4 cellular contexts compared by ENCODE assay signal in genomic region chr22:21510397-21510796, GRCh38. TPM values are rescaled to one million over a fixed set of nuclear protein-coding genes. Genes with fewer than 3 reads are reported as not detected.
"Had no signal": no experiment of that assay in that cellular context is flagged by ENCODE, and none has a peak within 500 bp of the region (broad histone marks: within the 10 kb centered on the region; RNA-seq: fewer than 3 reads in every experiment).

No MANE protein-coding gene starts in this region.

RNA-seq across cellular contexts. Expression of gene RIMBP3C, which starts 40.9 kb away (rescaled TPM):
- total RNA-seq: osteocyte, pulmonary artery endothelial cell, transverse colon, vagina had no signal
